In the genomic region with DNA sequence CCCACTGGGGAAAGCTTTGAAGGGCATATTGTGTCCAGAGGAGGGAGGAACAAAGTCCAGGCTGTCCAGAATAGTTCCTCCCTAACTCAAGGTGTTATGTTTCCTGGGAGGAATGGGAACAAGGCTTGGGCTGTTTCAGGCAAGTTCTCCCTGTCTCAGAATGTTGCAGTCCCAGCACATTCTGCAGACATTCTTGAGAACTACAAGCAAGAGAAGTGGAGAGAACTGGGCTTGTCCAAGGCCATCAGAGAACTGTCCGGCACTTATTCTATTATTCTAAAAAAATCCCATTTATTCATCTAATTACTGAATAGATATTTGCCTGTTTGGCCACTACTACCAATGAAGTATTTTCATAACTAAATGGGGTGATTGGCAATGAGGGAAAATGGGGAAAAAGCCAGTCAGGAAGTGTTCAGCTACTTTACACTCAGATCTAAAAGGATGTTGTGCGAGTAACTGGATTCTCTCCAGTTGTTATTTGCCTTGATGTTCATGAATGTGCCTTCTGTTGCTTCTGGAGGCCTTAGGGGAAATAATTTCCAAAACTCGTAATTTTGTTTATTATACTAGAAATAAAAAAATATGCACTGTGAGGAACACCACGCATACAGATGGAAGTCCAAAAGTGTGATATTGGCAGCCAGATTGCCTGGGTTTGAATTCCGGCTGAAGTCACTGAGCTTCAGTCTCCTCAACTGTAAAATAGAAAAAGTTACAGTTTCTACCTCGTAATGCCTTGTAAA, we compare ENCODE assay signal across 19 cellular contexts.
"Had no signal": no experiment of that assay in that cellular context is flagged by ENCODE, and none has a peak within 500 bp of the region (broad histone marks: within the 10 kb centered on the region; RNA-seq: fewer than 3 reads in every experiment).

No MANE protein-coding gene starts in this region.

- H3K9me3 ChIP-seq: vagina had no signal

- DNase-seq: activated CD4-positive, alpha-beta memory T cell treated with anti-CD3 and anti-CD28 coated beads for 36 hours; activated CD4-positive, alpha-beta T cell treated with anti-CD3 and anti-CD28 coated beads for 4 hours; activated T-cell treated with anti-CD3 and anti-CD28 coated beads for 4 hours; amniotic stem cell; caudate nucleus; effector memory CD8-positive, alpha-beta T cell; foreskin keratinocyte; immature natural killer cell; kidney glomerular epithelial cell; stimulated activated CD4-positive, alpha-beta T cell treated with anti-CD3 and anti-CD28 coated beads, Interleukin-12 subunit alpha, Interleukin-12 subunit beta, amount 100 ng/mL, for 4 hours; stimulated activated CD4-positive, alpha-beta T cell treated with anti-CD3 and anti-CD28 coated beads, Interleukin-1b, Interleukin-23, amount 100 ng/mL, for 48 hours; stimulated activated CD8-positive, alpha-beta memory T cell treated with anti-CD3 and anti-CD28 coated beads, Interleukin-4, amount 100 ng/mL, for 48 hours; stimulated activated naive CD4-positive, alpha-beta T cell; T-cell; transverse colon had no signal

- ATAC-seq: effector memory CD8-positive, alpha-beta T cell; foreskin keratinocyte; natural killer cell treated with Interleukin-12 subunit alpha and Interleukin-12 subunit beta and Interleukin-15 and Interleukin-18, amount 100 ng/mL, for 72 hours; T-cell; WTC11 had no signal

- H3K36me3 ChIP-seq: transverse colon, vagina had no signal

- H3K27ac ChIP-seq: foreskin keratinocyte, transverse colon, vagina had no signal

- H3K4me3 ChIP-seq: lung, transverse colon, vagina had no signal

- H3K4me1 ChIP-seq: foreskin keratinocyte, transverse colon, vagina had no signal

- H3K27me3 ChIP-seq: foreskin keratinocyte, transverse colon, vagina had no signal
